8 cellular contexts compared by ENCODE assay signal in genomic region chr7:130069978-130070899, GRCh38. TPM values are rescaled to one million over a fixed set of nuclear protein-coding genes. Genes with fewer than 3 reads are reported as not detected.
DNase-seq lines count a peak whose midpoint lies in the region; ATAC-seq and TF ChIP-seq lines count a peak whose summit lies in the region.

TSS of gene KLHDC10 (plus strand) at chr7:130070534. CDS start at chr7:130070644, 110 bp downstream.

- peaks cover 8% of the 10 kb centered on the region for H3K36me3 Mint-ChIP-seq in activated CD4-positive, alpha-beta T cell treated with anti-CD3 and anti-CD28 coated beads, Interleukin-2, amount 10 ng/mL, durations not matched to agents 24 days and 14 days (ENCODE audit: low read depth)

- POLR2A ChIA-PET in BJ (lab: Charles Lee): interaction anchor here (0.9 kb wide), 1 partner anchor 139 kb away, joined by 3 read pairs; no protein-coding TSS in a partner anchor

- CTCF ChIA-PET in BJ (lab: Yijun Ruan, JAX): interaction anchor here (0.6 to 4.9 kb wide), 6 partner anchors 9 to 688 kb away, joined by 3 to 35 read pairs (median 4); no protein-coding TSS in a partner anchor

- H3K4me3 Mint-ChIP-seq in activated CD4-positive, alpha-beta T cell treated with anti-CD3 and anti-CD28 coated beads, Interleukin-2, amount 10 ng/mL, durations not matched to agents 24 days and 14 days: peak within 1 kb of the TSS; percentile 95

- H3K27me3 Mint-ChIP-seq in activated CD4-positive, alpha-beta T cell treated with anti-CD3 and anti-CD28 coated beads, Interleukin-2, amount 10 ng/mL, durations not matched to agents 24 days and 14 days: no peaks in the 10 kb centered on the region

- no peaks in the 10 kb centered on the region for H3K9me3 ChIP-seq in colonic mucosa

- TF ChIP-seq CTCF in BJ (IDR thresholded peaks at IDR 0.05; ENCODE audit: insufficient read depth, low read depth, low read length) (no peak), colonic mucosa (IDR thresholded peaks at IDR 0.05) (no peak)

- peaks cover 27% of the 10 kb centered on the region for H3K4me1 Mint-ChIP-seq in activated CD4-positive, alpha-beta T cell treated with anti-CD3 and anti-CD28 coated beads, Interleukin-2, amount 10 ng/mL, durations not matched to agents 24 days and 14 days

- H3K27ac ChIP-seq in colonic mucosa (peak within 1 kb of the TSS; percentile 76), layer of hippocampus (ENCODE audit: low read depth, low read length) (peak within 1 kb of the TSS; percentile 77)

- intact Hi-C loops in activated CD4-positive, alpha-beta T cell treated with anti-CD3 and anti-CD28 coated beads, Interleukin-2, amount 10 ng/mL, durations not matched to agents 24 days and 14 days (cut with micrococcal nuclease): loop anchor here (1.0 to 10.0 kb wide), 8 partner anchors 19 to 577 kb away; partner anchors contain the start of genes CEP41 and ZC3HC1
- intact Hi-C loops in colonic mucosa (cut with DNase I): loop anchor here (5.0 to 10.0 kb wide), 2 partner anchors 137 to 685 kb away; partner anchors contain the start of genes SSMEM1 and TMEM209

- DNase-seq in BJ (ENCODE audit: low read depth) (peak; percentile 93), NCI-H526 treated with DMSO at 0.1 percent for 48 hours (lab: John Stamatoyannopoulos, UW) (peak; percentile 99), colonic mucosa (peak; percentile 98)
- DNase-seq in activated CD4-positive, alpha-beta T cell treated with anti-CD3 and anti-CD28 coated beads, Interleukin-2, amount 10 ng/mL, durations not matched to agents 24 days and 14 days: peak; percentile 98
- DNase-seq in stimulated activated CD4-positive, alpha-beta T cell treated with anti-CD3 and anti-CD28 coated beads, Interleukin-1b, Interleukin-23, amount 100 ng/mL, for 4 hours (ENCODE audit: low read depth in 2 of 2): peak; percentile 84 to 94

- peak within 1 kb of the TSS; percentile 81 for H3K27ac Mint-ChIP-seq in activated CD4-positive, alpha-beta T cell treated with anti-CD3 and anti-CD28 coated beads, Interleukin-2, amount 10 ng/mL, durations not matched to agents 24 days and 14 days

- H3K4me3 ChIP-seq in BJ (ENCODE audit: low read depth, low read length) (peak within 1 kb of the TSS; percentile 84), colonic mucosa (peak within 1 kb of the TSS; percentile 90)

- H3K4me1 ChIP-seq in colonic mucosa: peaks cover 4% of the 10 kb centered on the region

- H3K36me3 ChIP-seq in BJ (ENCODE audit: control insufficient read depth, insufficient read depth, low read length) (no peaks in the 10 kb centered on the region), colonic mucosa (no peaks in the 10 kb centered on the region)

- H3K9ac ChIP-seq in colonic mucosa (ENCODE audit: low read depth in 2 of 2, low read length in 2 of 2): peak within 1 kb of the TSS; percentile 88 to 98

- ATAC-seq in GM19324 (IDR thresholded peaks at IDR 0.05; ENCODE audit: low FRiP score, unreplicated experiment) (peak; percentile 97), HG03469 (IDR thresholded peaks at IDR 0.05; ENCODE audit: unreplicated experiment) (peak; percentile 86)

- no peaks in the 10 kb centered on the region for H3K27me3 ChIP-seq in BJ (ENCODE audit: control insufficient read depth, insufficient read depth, low read length)
- H3K27me3 ChIP-seq in colonic mucosa: no peaks in the 10 kb centered on the region
- no peaks in the 10 kb centered on the region for H3K27me3 ChIP-seq in layer of hippocampus (ENCODE audit: control insufficient read depth, insufficient read depth, low read length)

- peaks cover 4% of the 10 kb centered on the region for H3K9me3 Mint-ChIP-seq in activated CD4-positive, alpha-beta T cell treated with anti-CD3 and anti-CD28 coated beads, Interleukin-2, amount 10 ng/mL, durations not matched to agents 24 days and 14 days

RNA-seq across cellular contexts. Expression of gene KLHDC10, which starts in this region (rescaled TPM):
- 15.9 and 23.4 TPM in 2 replicates for polyA plus RNA-seq in BJ (2011; rRNA removed)
- 14.8 and 19.7 TPM in 2 replicates for polyA minus RNA-seq in BJ (2011; rRNA and poly(A)+ RNA removed)
- total RNA-seq in activated CD4-positive, alpha-beta T cell treated with anti-CD3 and anti-CD28 coated beads, Interleukin-2, amount 10 ng/mL, durations not matched to agents 24 days and 14 days: 14.4 and 16.8 TPM in 2 replicates
- total RNA-seq in colonic mucosa: 10 to 100 TPM; 29.1 to 36.3 TPM

Comparison
In these comparisons a context has a peak if more than half of its experiments do, and no peak if none do; other contexts are left out.
1. Peak in every context shown above with its lines: DNase-seq, ATAC-seq, H3K4me3 ChIP-seq and H3K27ac ChIP-seq.